Comparison of ENCODE assay signal across 27 cellular contexts in genomic region chr17:20080513-20080912, GRCh38.
"Had no signal": no experiment of that assay in that cellular context is flagged by ENCODE, and none has a peak within 500 bp of the region (broad histone marks: within the 10 kb centered on the region; RNA-seq: fewer than 3 reads in every experiment).

No MANE protein-coding gene starts in this region.

- H3K4me3 Mint-ChIP-seq: activated CD4-positive, alpha-beta memory T cell treated with anti-CD3 and anti-CD28 coated beads for 36 hours; activated CD4-positive, alpha-beta T cell treated with anti-CD3 and anti-CD28 coated beads, Interleukin-2, amount 10 ng/mL, durations not matched to agents 7 days and 5 days; activated naive CD4-positive, alpha-beta T cell treated with anti-CD3 and anti-CD28 coated beads for 36 hours; activated naive CD8-positive, alpha-beta T cell; activated T-cell treated with anti-CD3 and anti-CD28 coated beads, Interleukin-2, amount 50 U/mL, for 4 hours; brain; central memory CD8-positive, alpha-beta T cell had no signal

- H3K36me3 Mint-ChIP-seq: activated CD4-positive, alpha-beta memory T cell treated with anti-CD3 and anti-CD28 coated beads for 36 hours; brain had no signal

- H3K27ac Mint-ChIP-seq: activated CD4-positive, alpha-beta memory T cell treated with anti-CD3 and anti-CD28 coated beads for 36 hours; activated CD4-positive, alpha-beta T cell treated with anti-CD3 and anti-CD28 coated beads, Interleukin-2, amount 10 ng/mL, durations not matched to agents 7 days and 5 days; activated naive CD4-positive, alpha-beta T cell treated with anti-CD3 and anti-CD28 coated beads for 36 hours; activated naive CD8-positive, alpha-beta T cell had no signal

- H3K27me3 Mint-ChIP-seq: activated CD4-positive, alpha-beta memory T cell treated with anti-CD3 and anti-CD28 coated beads for 36 hours; brain; central memory CD8-positive, alpha-beta T cell had no signal

- H3K9me3 ChIP-seq: Peyer's patch, SJSA1 had no signal

- ATAC-seq: activated T-cell treated with anti-CD3 and anti-CD28 coated beads, Interleukin-2, amount 50 U/mL, for 4 hours; SK-N-SH treated with all-trans-retinoic acid at 6 μM for 48 hours had no signal

- H3K9me3 Mint-ChIP-seq: activated CD4-positive, alpha-beta memory T cell treated with anti-CD3 and anti-CD28 coated beads for 36 hours; activated CD4-positive, alpha-beta T cell treated with anti-CD3 and anti-CD28 coated beads, Interleukin-2, amount 10 ng/mL, durations not matched to agents 7 days and 5 days; activated naive CD4-positive, alpha-beta T cell treated with anti-CD3 and anti-CD28 coated beads for 36 hours; activated T-cell treated with anti-CD3 and anti-CD28 coated beads, Interleukin-2, amount 50 U/mL, for 4 hours; brain; central memory CD8-positive, alpha-beta T cell had no signal

- H3K4me1 ChIP-seq: Peyer's patch, SJSA1 had no signal

- H3K27me3 ChIP-seq: Peyer's patch, SJSA1 had no signal

- H3K27ac ChIP-seq: Peyer's patch, RWPE1, SJSA1 had no signal

- H3K36me3 ChIP-seq: Peyer's patch, SJSA1 had no signal

- H3K4me1 Mint-ChIP-seq: activated CD4-positive, alpha-beta T cell treated with anti-CD3 and anti-CD28 coated beads, Interleukin-2, amount 10 ng/mL, durations not matched to agents 7 days and 5 days; central memory CD8-positive, alpha-beta T cell had no signal

- DNase-seq: activated CD4-positive, alpha-beta memory T cell treated with anti-CD3 and anti-CD28 coated beads for 36 hours; activated CD4-positive, alpha-beta T cell treated with anti-CD3 and anti-CD28 coated beads, Interleukin-2, amount 10 ng/mL, durations not matched to agents 7 days and 5 days; activated CD4-positive, CD25-positive, alpha-beta regulatory T cell; activated CD8-positive, alpha-beta memory T cell treated with anti-CD3 and anti-CD28 coated beads for 24 hours; activated gamma-delta T cell; activated naive CD4-positive, alpha-beta T cell treated with anti-CD3 and anti-CD28 coated beads for 36 hours; activated T-cell treated with anti-CD3 and anti-CD28 coated beads, Interleukin-2, amount 50 U/mL, for 4 hours; amygdala; MM.1S; NCI-H1105; NCI-H1436 treated with DMSO at 0.1 percent for 48 hours; NCI-H187; NCI-H2081; NCI-H2171 treated with DMSO at 0.1 percent for 48 hours; NCI-H226; NCI-H526; NCI-H82; OCI-M1; Peyer's patch; SHP77; SW 1271 had no signal

- H3K4me3 ChIP-seq: Peyer's patch, SJSA1 had no signal
